In the genomic region with DNA sequence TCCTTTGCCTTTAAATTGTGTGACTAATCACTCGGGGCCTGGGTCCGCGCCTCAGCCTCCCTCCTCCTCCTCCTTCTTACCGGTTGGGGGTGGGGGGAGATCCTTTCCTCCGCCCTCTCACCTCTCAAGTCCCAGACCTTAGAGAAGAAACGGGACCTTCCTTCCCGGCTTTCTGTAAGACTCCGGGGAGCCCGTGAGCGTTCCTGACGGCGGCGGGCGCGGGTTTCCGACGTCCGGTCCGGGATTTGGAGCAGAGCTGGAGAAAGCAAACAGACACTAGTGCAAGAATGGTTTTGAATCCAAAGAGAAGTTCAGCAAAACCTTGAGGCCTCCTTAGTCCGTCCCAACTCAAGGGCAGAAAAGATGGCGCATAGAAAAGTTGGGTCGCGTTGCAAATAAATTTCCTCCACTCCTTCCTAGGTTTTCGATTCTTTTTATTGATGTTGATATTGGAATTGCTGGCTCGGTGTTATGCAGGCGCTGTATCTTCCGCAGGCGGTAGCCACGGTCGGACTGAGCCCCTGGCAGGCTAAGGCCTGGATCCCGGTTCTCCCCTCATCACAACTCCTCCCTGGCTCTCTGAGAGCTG, we compare ENCODE assay signal across 11 cellular contexts. TPM values are rescaled to one million over a fixed set of nuclear protein-coding genes. Genes with fewer than 3 reads are reported as not detected.
A peak's percentile ranks its signal among the peaks of the same experiment; 100 is the strongest.
DNase-seq lines count a peak whose midpoint lies in the region; TF ChIP-seq lines count a peak whose summit lies in the region.
"Had no signal": no experiment of that assay in that cellular context is flagged by ENCODE, and none has a peak within 500 bp of the region (broad histone marks: within the 10 kb centered on the region; RNA-seq: fewer than 3 reads in every experiment).

No MANE protein-coding gene starts in this region.

- no peaks in the 10 kb centered on the region for H3K9me2 ChIP-seq in PC-9 (ENCODE audit: insufficient read depth)

- BruUV-seq in MCF 10A (replicated peaks; lab: Mats Ljungman, UMichigan), result no TSS peak
- no TSS peak for BruUV-seq in PC-9 (replicated peaks; lab: Mats Ljungman, UMichigan)

- no peaks in the 10 kb centered on the region for H3K4me1 Mint-ChIP-seq in MCF 10A (ENCODE audit: insufficient read depth, unreplicated experiment)
- peaks cover 45% of the 10 kb centered on the region for H3K4me1 Mint-ChIP-seq in activated T-helper 1 cell treated with anti-CD3 and anti-CD28 coated beads, Interleukin-12 subunit alpha, Interleukin-12 subunit beta, Interleukin-2, Interleukin-4 antibody, amounts not matched to agents 30 ng/mL and 10 ng/mL and 1 ng/mL, durations not matched to agents 14 hours and 24 hours and 36 hours (ENCODE audit: low read depth)

- H3K36me3 Mint-ChIP-seq in MCF 10A (ENCODE audit: insufficient read depth, unreplicated experiment), result no peaks in the 10 kb centered on the region
- peaks cover 1% of the 10 kb centered on the region for H3K36me3 Mint-ChIP-seq in activated T-helper 1 cell treated with anti-CD3 and anti-CD28 coated beads, Interleukin-12 subunit alpha, Interleukin-12 subunit beta, Interleukin-2, Interleukin-4 antibody, amounts not matched to agents 30 ng/mL and 10 ng/mL and 1 ng/mL, durations not matched to agents 14 hours and 24 hours and 36 hours (ENCODE audit: low read depth)

- no peak for TF ChIP-seq EP300 in suprapubic skin (IDR thresholded peaks at IDR 0.05)

- CTCF ChIA-PET in MCF 10A (lab: Yijun Ruan, JAX), result interaction anchor here (0.6 to 0.9 kb wide), 2 partner anchors 10 to 12 kb away, joined by 3 read pairs; no protein-coding TSS in a partner anchor
- CTCF ChIA-PET in PC-9 (lab: Charles Lee), result no interaction called here

- POLR2A ChIA-PET in MCF 10A (lab: Yijun Ruan, JAX) (interaction anchor here (0.6 to 2.9 kb wide), 4 partner anchors 8 to 689 kb away, joined by 3 to 55 read pairs (median 3); no protein-coding TSS in a partner anchor), PC-9 (lab: Charles Lee; ENCODE audit: unreplicated experiment) (no interaction called here)

- no peaks in the 10 kb centered on the region for H3K36me3 ChIP-seq in breast epithelium
- no peaks in the 10 kb centered on the region for H3K36me3 ChIP-seq in suprapubic skin
- no peaks in the 10 kb centered on the region for H3K36me3 ChIP-seq in PC-9 (ENCODE audit: low read depth)

- WGBS in suprapubic skin, result 32% methylated on average over 31 of the region's 31 CpGs

- no peak overlapping the region for H2AFZ ChIP-seq in PC-9

- H3K27ac ChIP-seq in breast epithelium (no peak overlapping the region), suprapubic skin (no peak overlapping the region), PC-9 (no peak overlapping the region)

- peaks cover 28 to 100% of the 10 kb centered on the region in 2 donors for H3K27me3 ChIP-seq in breast epithelium
- H3K27me3 ChIP-seq in suprapubic skin, result peaks cover 100% of the 10 kb centered on the region
- H3K27me3 ChIP-seq in PC-9 (ENCODE audit: insufficient read depth, low read depth), result no peaks in the 10 kb centered on the region

- TF ChIP-seq POLR2A in breast epithelium (IDR thresholded peaks at IDR 0.05) (no peak), suprapubic skin (IDR thresholded peaks at IDR 0.05) (no peak)

- no peaks in the 10 kb centered on the region for H3K27me3 Mint-ChIP-seq in MCF 10A (ENCODE audit: insufficient read depth, unreplicated experiment)
- peaks cover 90% of the 10 kb centered on the region for H3K27me3 Mint-ChIP-seq in activated T-helper 1 cell treated with anti-CD3 and anti-CD28 coated beads, Interleukin-12 subunit alpha, Interleukin-12 subunit beta, Interleukin-2, Interleukin-4 antibody, amounts not matched to agents 30 ng/mL and 10 ng/mL and 1 ng/mL, durations not matched to agents 14 hours and 24 hours and 36 hours (ENCODE audit: insufficient read depth)

- peaks cover 8 to 25% of the 10 kb centered on the region in 2 donors for H3K4me1 ChIP-seq in breast epithelium
- peaks cover 51% of the 10 kb centered on the region for H3K4me1 ChIP-seq in suprapubic skin
- H3K4me1 ChIP-seq in PC-9 (replicated peaks; ENCODE audit: insufficient read depth), result 0 out of 2 replicates have a peak, but pooled peaks cover 3% of the 10 kb centered on the region

- no peaks in the 10 kb centered on the region for H3K9me3 ChIP-seq in breast epithelium
- no peaks in the 10 kb centered on the region for H3K9me3 ChIP-seq in suprapubic skin
- peaks cover 5% of the 10 kb centered on the region; the same call in 1 of the 2 replicates for H3K9me3 ChIP-seq in PC-9 (ENCODE audit: insufficient read depth, low read depth)

- H3F3A ChIP-seq in PC-9 (ENCODE audit: insufficient read depth, low read depth), result peaks cover 7% of the 10 kb centered on the region

- TF ChIP-seq CTCF in MCF 10A (IDR thresholded peaks at IDR 0.05; ENCODE audit: unreplicated experiment) (no peak), breast epithelium (IDR thresholded peaks at IDR 0.05) (no peak), suprapubic skin (IDR thresholded peaks at IDR 0.05) (no peak), PC-9 (conservative IDR thresholded peaks at IDR 0.05) (no peak)

- no peaks in the 10 kb centered on the region for H3K9me3 Mint-ChIP-seq in MCF 10A (ENCODE audit: unreplicated experiment)
- H3K9me3 Mint-ChIP-seq in activated T-helper 1 cell treated with anti-CD3 and anti-CD28 coated beads, Interleukin-12 subunit alpha, Interleukin-12 subunit beta, Interleukin-2, Interleukin-4 antibody, amounts not matched to agents 30 ng/mL and 10 ng/mL and 1 ng/mL, durations not matched to agents 14 hours and 24 hours and 36 hours, result no peaks in the 10 kb centered on the region

- H3K4me3 Mint-ChIP-seq in MCF 10A (ENCODE audit: unreplicated experiment), result peak overlapping the region; percentile 80
- no peak overlapping the region for H3K4me3 Mint-ChIP-seq in activated T-helper 1 cell treated with anti-CD3 and anti-CD28 coated beads, Interleukin-12 subunit alpha, Interleukin-12 subunit beta, Interleukin-2, Interleukin-4 antibody, amounts not matched to agents 30 ng/mL and 10 ng/mL and 1 ng/mL, durations not matched to agents 14 hours and 24 hours and 36 hours

- DNase-seq in MCF 10A (ENCODE audit: unreplicated experiment), result no peak
- no peak for DNase-seq in breast epithelium (ENCODE audit: low spot score in 2 of 2)
- no peak for DNase-seq in activated T-helper 1 cell treated with anti-CD3 and anti-CD28 coated beads, Interleukin-12 subunit alpha, Interleukin-12 subunit beta, Interleukin-2, Interleukin-4 antibody, amounts not matched to agents 30 ng/mL and 10 ng/mL and 1 ng/mL, durations not matched to agents 14 hours and 24 hours and 36 hours (ENCODE audit: low spot score)
- DNase-seq in iPS-NIHi7 (ENCODE audit: extremely low spot score), result peak; percentile 42
- DNase-seq in suprapubic skin (ENCODE audit: low spot score in 2 of 2), result no peak
- no peak for DNase-seq in ecto neural progenitor cell (ENCODE audit: low spot score)
- no peak for DNase-seq in nucleus accumbens (lab: John Stamatoyannopoulos, UW)
- no peak for DNase-seq in PC-9
- DNase-seq: hypothalamus, NCI-H187 treated with DMSO at 0.1 percent for 48 hours had no signal

- intact Hi-C loops in MCF 10A (cut with micrococcal nuclease) (no loop called here), breast epithelium (cut with DNase I; ENCODE audit: low total_unique reads) (no loop called here), PC-9 (cut with micrococcal nuclease; ENCODE audit: unreplicated experiment) (no loop called here)
- intact Hi-C loops in activated T-helper 1 cell treated with anti-CD3 and anti-CD28 coated beads, Interleukin-12 subunit alpha, Interleukin-12 subunit beta, Interleukin-2, Interleukin-4 antibody, amounts not matched to agents 30 ng/mL and 10 ng/mL and 1 ng/mL, durations not matched to agents 14 hours and 24 hours and 36 hours (cut with micrococcal nuclease), result loop anchor here (5.0 kb wide), 1 partner anchor 380 kb away; no protein-coding TSS in a partner anchor

- H3K79me2 ChIP-seq in PC-9 (ENCODE audit: low read depth), result no peaks in the 10 kb centered on the region

- H3K4me3 ChIP-seq in breast epithelium (peak overlapping the region in 1 of 3 donors; percentile 39), suprapubic skin (peak overlapping the region; percentile 59), PC-9 (no peak overlapping the region)

- no peaks in the 10 kb centered on the region for H4K20me1 ChIP-seq in PC-9 (ENCODE audit: insufficient read depth)

- no peak overlapping the region for H3K27ac Mint-ChIP-seq in MCF 10A (ENCODE audit: low read depth, unreplicated experiment)
- peak overlapping the region; percentile 92 for H3K27ac Mint-ChIP-seq in activated T-helper 1 cell treated with anti-CD3 and anti-CD28 coated beads, Interleukin-12 subunit alpha, Interleukin-12 subunit beta, Interleukin-2, Interleukin-4 antibody, amounts not matched to agents 30 ng/mL and 10 ng/mL and 1 ng/mL, durations not matched to agents 14 hours and 24 hours and 36 hours

- no peak overlapping the region for H3K4me2 ChIP-seq in PC-9

RNA-seq across cellular contexts. Expression of a gene that starts 2.0 kb away (rescaled TPM):
- total RNA-seq in MCF 10A (2022) (0.77 and 0.81 TPM in 2 replicates), breast epithelium (under 1 TPM in 1 of 3 donors, not detected in 2; 0.29 TPM), suprapubic skin (1 to 10 TPM in 1 of 4 donors, under 1 TPM in 2, not detected in 1; 0.19 to 1.6 (median 0.44) TPM), PC-9 (2021) (0.87 TPM in 1 of 2 replicates, not detected in the other)
- total RNA-seq in activated T-helper 1 cell treated with anti-CD3 and anti-CD28 coated beads, Interleukin-12 subunit alpha, Interleukin-12 subunit beta, Interleukin-2, Interleukin-4 antibody, amounts not matched to agents 30 ng/mL and 10 ng/mL and 1 ng/mL, durations not matched to agents 14 hours and 24 hours and 36 hours, result not detected in 2 replicates

RNA-seq across cellular contexts. Expression of a gene that starts 15.4 kb away (rescaled TPM):
- total RNA-seq in MCF 10A (2022) (1.1 and 1.9 TPM in 2 replicates), breast epithelium (under 1 TPM in 1 of 3 donors, not detected in 2; 0.44 TPM), suprapubic skin (1 to 10 TPM in 1 of 4 donors, under 1 TPM in 2, not detected in 1; 0.30 to 1.1 (median 0.42) TPM), PC-9 (2021) (0.65 and 0.76 TPM in 2 replicates)
- 0.20 TPM in 1 of 2 replicates, not detected in the other for total RNA-seq in activated T-helper 1 cell treated with anti-CD3 and anti-CD28 coated beads, Interleukin-12 subunit alpha, Interleukin-12 subunit beta, Interleukin-2, Interleukin-4 antibody, amounts not matched to agents 30 ng/mL and 10 ng/mL and 1 ng/mL, durations not matched to agents 14 hours and 24 hours and 36 hours
- total RNA-seq: omental fat pad had no signal
